ENCODE assay signal across 20 cellular contexts in the genomic region with DNA sequence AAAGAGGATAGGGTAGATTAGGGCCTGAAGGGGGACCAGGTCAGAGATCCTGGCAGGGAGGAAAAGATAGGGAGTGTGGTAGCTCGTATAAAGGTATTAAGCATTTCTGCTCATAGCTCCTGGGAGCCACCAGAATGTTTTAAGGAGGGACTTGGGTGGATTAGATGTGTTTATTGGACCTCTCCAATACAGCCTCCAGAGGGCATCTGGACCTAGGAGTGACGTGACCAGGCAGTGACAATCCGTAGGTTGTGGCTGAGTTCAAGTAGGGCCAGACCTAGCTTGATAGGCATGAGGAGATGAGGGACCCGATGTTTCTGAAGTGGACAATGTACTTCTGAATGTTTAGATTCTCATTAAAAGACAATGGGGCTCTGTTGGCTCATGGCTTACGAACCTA.
A peak's percentile ranks its signal among the peaks of the same experiment; 100 is the strongest.
DNase-seq lines count a peak whose midpoint lies in the region; ATAC-seq and TF ChIP-seq lines count a peak whose summit lies in the region.
"Had no signal": no experiment of that assay in that cellular context is flagged by ENCODE, and none has a peak within 500 bp of the region (broad histone marks: within the 10 kb centered on the region; RNA-seq: fewer than 3 reads in every experiment).

No MANE protein-coding gene starts in this region.

- no peaks in the 10 kb centered on the region for H3K27me3 Mint-ChIP-seq in endodermal cell (ENCODE audit: insufficient read depth)
- peaks cover 8 to 16% of the 10 kb centered on the region in 2 donors for H3K27me3 Mint-ChIP-seq in CD4-positive, alpha-beta memory T cell

- no peak overlapping the region for H3K27ac Mint-ChIP-seq in endodermal cell
- no peak overlapping the region for H3K27ac Mint-ChIP-seq in CD4-positive, alpha-beta memory T cell
- H3K27ac Mint-ChIP-seq: T-helper 17 cell had no signal

- H3K4me3 Mint-ChIP-seq in endodermal cell, result no peak overlapping the region
- no peak overlapping the region for H3K4me3 Mint-ChIP-seq in CD4-positive, alpha-beta memory T cell
- H3K4me3 Mint-ChIP-seq: CD14-positive monocyte, T-helper 17 cell had no signal

- no peaks in the 10 kb centered on the region for H3K9me2 ChIP-seq in HCT116 (ENCODE audit: insufficient read depth)

- H3K4me1 ChIP-seq in BE2C (no peaks in the 10 kb centered on the region), HCT116 (ENCODE audit: control insufficient read depth in 1 of 2, insufficient read depth in 2 of 2, low read length in 2 of 2) (no peaks in the 10 kb centered on the region), endodermal cell (ENCODE audit: control insufficient read depth, insufficient read depth, low read length) (no peaks in the 10 kb centered on the region)
- H3K4me1 ChIP-seq in CD4-positive, alpha-beta memory T cell (ENCODE audit: insufficient read depth, low read length), result no peaks in the 10 kb centered on the region

- H3K36me3 ChIP-seq in BE2C (no peaks in the 10 kb centered on the region), HCT116 (ENCODE audit: control insufficient read depth in 1 of 2, insufficient read depth in 2 of 2, low read length in 2 of 2) (no peaks in the 10 kb centered on the region), endodermal cell (ENCODE audit: control insufficient read depth, insufficient read depth, low read length) (no peaks in the 10 kb centered on the region)
- no peaks in the 10 kb centered on the region for H3K36me3 ChIP-seq in CD4-positive, alpha-beta memory T cell (ENCODE audit: insufficient read depth, low read length)
- H3K36me3 ChIP-seq: HAP-1, MG63 had no signal

- CTCF ChIA-PET in HCT116 (lab: Charles Lee), result no interaction called here
- CTCF ChIA-PET in CD4-positive, alpha-beta memory T cell (lab: Charles Lee; ENCODE audit: partially characterized antibody), result no interaction called here

- H3K79me2 ChIP-seq in HCT116 (ENCODE audit: insufficient read depth, low read length), result no peaks in the 10 kb centered on the region

- POLR2A ChIA-PET in HCT116 (lab: Charles Lee), result no interaction called here
- POLR2A ChIA-PET in CD4-positive, alpha-beta memory T cell (lab: Charles Lee; ENCODE audit: partially characterized antibody), result no interaction called here

- H3K27ac ChIP-seq in HCT116 (ENCODE audit: low read depth, low read length) (no peak overlapping the region), endodermal cell (ENCODE audit: low read depth, low read length) (no peak overlapping the region)
- H3K27ac ChIP-seq in CD4-positive, alpha-beta memory T cell (ENCODE audit: low read depth, low read length), result no peak overlapping the region
- H3K27ac ChIP-seq: KMS-11 had no signal

- no peak for TF ChIP-seq POLR2A in HCT116 (IDR thresholded peaks at IDR 0.05; ENCODE audit: borderline replicate concordance, extremely low read depth, insufficient read depth, insufficient read length)

- H3K9ac ChIP-seq in HCT116 (ENCODE audit: low read length), result no peak overlapping the region
- no peak overlapping the region for H3K9ac ChIP-seq in endodermal cell (ENCODE audit: extremely low read depth, low read length, poor library complexity, severe bottlenecking)
- H3K9ac ChIP-seq: KMS-11 had no signal

- H3K4me2 ChIP-seq in HCT116 (ENCODE audit: low read length), result no peak overlapping the region
- H3K4me2 ChIP-seq: KMS-11 had no signal

- RAD21 ChIA-PET in HCT116 (lab: Charles Lee; ENCODE audit: low non-redundant PET in 1 of 2, low total read pairs in 2 of 2, uncharacterized antibody in 2 of 2, unreplicated experiment in 2 of 2), result no interaction called here

- peaks cover 5% of the 10 kb centered on the region for H3K4me1 Mint-ChIP-seq in endodermal cell
- no peaks in the 10 kb centered on the region for H3K4me1 Mint-ChIP-seq in CD4-positive, alpha-beta memory T cell
- H3K4me1 Mint-ChIP-seq: CD14-positive monocyte had no signal

- DNase-seq in BE2C, result no peak
- DNase-seq in HCT116 (ENCODE audit: low read depth, low spot score), result no peak
- peak; percentile 20 for DNase-seq in SW480 (ENCODE audit: low spot score)
- DNase-seq in endodermal cell, result peak; percentile 49
- no peak for DNase-seq in CD4-positive, alpha-beta memory T cell
- DNase-seq in EL, result no peak
- DNase-seq: COR-L47, DMS153, MG63, NCI-H1105 treated with DMSO at 0.1 percent for 48 hours, NCI-H1694 treated with DMSO at 0.1 percent for 48 hours, NCI-H2171, NCI-H446, NCI-H69, T-helper 17 cell had no signal

- no peaks in the 10 kb centered on the region for H4K20me1 ChIP-seq in HCT116 (ENCODE audit: insufficient read depth)

- H3K4me3 ChIP-seq in BE2C (ENCODE audit: low read depth, low read length) (no peak overlapping the region), HCT116 (replicated peaks in 1 of 2; ENCODE audit: low read depth in 1 of 2, low read length in 2 of 2) (no peak overlapping the region), endodermal cell (ENCODE audit: low read length) (no peak overlapping the region)
- H3K4me3 ChIP-seq in CD4-positive, alpha-beta memory T cell (ENCODE audit: low read length in 2 of 2), result no peak overlapping the region
- H3K4me3 ChIP-seq: HAP-1, MG63 had no signal

- peaks cover 6% of the 10 kb centered on the region for H3K27me3 ChIP-seq in BE2C
- peaks cover 18% of the 10 kb centered on the region; the same call in 1 of the 2 replicates for H3K27me3 ChIP-seq in HCT116 (ENCODE audit: insufficient read depth, low read length)
- H3K27me3 ChIP-seq in endodermal cell (ENCODE audit: control insufficient read depth, insufficient read depth, low read length, poor library complexity, severe bottlenecking), result no peaks in the 10 kb centered on the region
- no peaks in the 10 kb centered on the region for H3K27me3 ChIP-seq in CD4-positive, alpha-beta memory T cell (ENCODE audit: insufficient read depth, low read length)
- H3K27me3 ChIP-seq: MG63 had no signal

- no peaks in the 10 kb centered on the region for H3K9me3 ChIP-seq in BE2C
- H3K9me3 ChIP-seq in HCT116 (ENCODE audit: control insufficient read depth in 1 of 2, insufficient read depth in 1 of 2, low read depth in 1 of 2, low read length in 2 of 2), result no peaks in the 10 kb centered on the region
- H3K9me3 ChIP-seq in endodermal cell (ENCODE audit: control insufficient read depth, low read length), result no peaks in the 10 kb centered on the region
- H3K9me3 ChIP-seq in CD4-positive, alpha-beta memory T cell (ENCODE audit: control insufficient read depth in 1 of 2, low read length in 2 of 2), result no peaks in the 10 kb centered on the region
- H3K9me3 ChIP-seq: HAP-1, MG63 had no signal

- H2AFZ ChIP-seq in HCT116 (ENCODE audit: low read depth, low read length, poor library complexity, severe bottlenecking), result no peak overlapping the region

- 0 out of 2 replicates have a peak, but pooled peaks have one; percentile 10 for TF ChIP-seq RAD21 in HCT116 (IDR thresholded peaks at IDR 0.05; ENCODE audit: low read depth)

- peak; percentile 24; the same call in 1 of the 2 replicates for TF ChIP-seq CTCF in BE2C (IDR thresholded peaks at IDR 0.05; ENCODE audit: low read depth, low read length)
- TF ChIP-seq CTCF in HCT116 (IDR thresholded peaks at IDR 0.05 in 2 of 3, conservative IDR thresholded peaks at IDR 0.05 in 1 of 3; ENCODE audit: borderline replicate concordance in 1 of 3, insufficient read depth in 1 of 3, low read depth in 2 of 3, low read length in 2 of 3), result no peak
- TF ChIP-seq CTCF in endodermal cell (conservative IDR thresholded peaks at IDR 0.05), result peak; percentile 55

- H3K9me3 Mint-ChIP-seq in endodermal cell, result no peaks in the 10 kb centered on the region
- peaks cover 0 to 2% (median 0%) of the 10 kb centered on the region in 8 donors for H3K9me3 Mint-ChIP-seq in CD4-positive, alpha-beta memory T cell

- intact Hi-C loops in HCT116 (cut with micrococcal nuclease), result no loop called here
- intact Hi-C loops in CD4-positive, alpha-beta memory T cell (cut with micrococcal nuclease), result no loop called here

- H3K36me3 Mint-ChIP-seq in endodermal cell (ENCODE audit: low read depth), result no peaks in the 10 kb centered on the region
- no peaks in the 10 kb centered on the region for H3K36me3 Mint-ChIP-seq in CD4-positive, alpha-beta memory T cell
- H3K36me3 Mint-ChIP-seq: CD14-positive monocyte had no signal

- ATAC-seq in HCT116 (peak; percentile 60), HG02870 (IDR thresholded peaks at IDR 0.05; ENCODE audit: unreplicated experiment) (no peak)
- ATAC-seq: Right ventricle myocardium inferior, T-helper 17 cell had no signal

- BruUV-seq in HCT116 (replicated peaks; lab: Mats Ljungman, UMichigan), result no TSS peak

- 87 to 96% methylated on average over 4 to 5 of the region's 5 CpGs for WGBS in endodermal cell (ENCODE audit: insufficient coverage in 1 of 2, insufficient read length in 1 of 2), 2 experiments

TF ChIP-seq in HCT116, 20 proteins besides CTCF, POLR2A, EP300 and RAD21 (continues in another document):
- TF ChIP-seq CBX3 (IDR thresholded peaks at IDR 0.05; ENCODE audit: low read depth) (no peak), YY1 (IDR thresholded peaks at IDR 0.05; ENCODE audit: extremely low read depth, insufficient replicate concordance, low read depth, low read length) (no peak), SRF (IDR thresholded peaks at IDR 0.05; ENCODE audit: low read depth) (no peak), CEBPB (IDR thresholded peaks at IDR 0.05; ENCODE audit: low read depth) (no peak), SP1 (IDR thresholded peaks at IDR 0.05; ENCODE audit: low read depth) (no peak), ZFX (IDR thresholded peaks at IDR 0.05) (no peak), ELF1 (IDR thresholded peaks at IDR 0.05; ENCODE audit: borderline replicate concordance, low read depth) (no peak), ZNF274 (IDR thresholded peaks at IDR 0.05; ENCODE audit: low read depth, low read length) (no peak), EGR1 (IDR thresholded peaks at IDR 0.05; ENCODE audit: low read depth) (no peak)
- TF ChIP-seq, protein P1, sequence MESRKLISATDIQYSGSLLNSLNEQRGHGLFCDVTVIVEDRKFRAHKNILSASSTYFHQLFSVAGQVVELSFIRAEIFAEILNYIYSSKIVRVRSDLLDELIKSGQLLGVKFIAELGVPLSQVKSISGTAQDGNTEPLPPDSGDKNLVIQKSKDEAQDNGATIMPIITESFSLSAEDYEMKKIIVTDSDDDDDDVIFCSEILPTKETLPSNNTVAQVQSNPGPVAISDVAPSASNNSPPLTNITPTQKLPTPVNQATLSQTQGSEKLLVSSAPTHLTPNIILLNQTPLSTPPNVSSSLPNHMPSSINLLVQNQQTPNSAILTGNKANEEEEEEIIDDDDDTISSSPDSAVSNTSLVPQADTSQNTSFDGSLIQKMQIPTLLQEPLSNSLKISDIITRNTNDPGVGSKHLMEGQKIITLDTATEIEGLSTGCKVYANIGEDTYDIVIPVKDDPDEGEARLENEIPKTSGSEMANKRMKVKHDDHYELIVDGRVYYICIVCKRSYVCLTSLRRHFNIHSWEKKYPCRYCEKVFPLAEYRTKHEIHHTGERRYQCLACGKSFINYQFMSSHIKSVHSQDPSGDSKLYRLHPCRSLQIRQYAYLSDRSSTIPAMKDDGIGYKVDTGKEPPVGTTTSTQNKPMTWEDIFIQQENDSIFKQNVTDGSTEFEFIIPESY (IDR thresholded peaks at IDR 0.05; ENCODE audit: extremely low read depth, insufficient replicate concordance, low read length), result no peak

Comparison
In these comparisons a context has a peak if more than half of its experiments do, and no peak if none do; other contexts are left out.
1. DNase-seq: peak in SW480 (single experiment) and endodermal cell (single experiment); none in BE2C (single experiment), HCT116 (single experiment), CD4-positive, alpha-beta memory T cell (0 of 5) and EL (single experiment).
2. CTCF ChIP-seq: peak in BE2C (single experiment) and endodermal cell (single experiment); none in HCT116 (0 of 3).